In genomic region chrX:46758956-46759644, GRCh38 we compare ENCODE assay signal across 8 cellular contexts. TPM values are rescaled to one million over a fixed set of nuclear protein-coding genes. Genes with fewer than 3 reads are reported as not detected.
DNase-seq lines count a peak whose midpoint lies in the region.

Gene SLC9A7 (minus strand): TSS chrX:46759118. CDS start chrX:46759029, 89 bp downstream.

- H3K79me2 ChIP-seq in GM23248 (ENCODE audit: insufficient read depth) = peaks cover 47% of the 10 kb centered on the region

- H3K4me2 ChIP-seq in GM23248 (ENCODE audit: unreplicated experiment) = peak within 1 kb of the TSS; percentile 80

- no peaks in the 10 kb centered on the region for H3K9me3 ChIP-seq in GM23248 (ENCODE audit: low read depth)

- H2AFZ ChIP-seq in GM23248 = peak within 1 kb of the TSS; percentile 81

- H3F3A ChIP-seq in GM23248 (ENCODE audit: insufficient read depth) = no peaks in the 10 kb centered on the region

- H3K36me3 ChIP-seq in GM23248 (ENCODE audit: low read depth) = no peaks in the 10 kb centered on the region

- in situ Hi-C loops in GM23248 (cut with MboI) = no loop called here

- 0 to 1% methylated on average over 18 to 30 of the region's 85 CpGs for WGBS in GM23248 (ENCODE audit: low coverage in 1 of 2, low lambda C conversion rate in 2 of 2, missing lambda C conversion rate in 2 of 2), 2 experiments

- no peaks in the 10 kb centered on the region for H3K27me3 ChIP-seq in GM23248 (replicated peaks; ENCODE audit: insufficient read depth)

- peak within 1 kb of the TSS; percentile 73 for H3K9ac ChIP-seq in GM23248

- H3K9me2 ChIP-seq in GM23248 (ENCODE audit: insufficient read depth) = no peaks in the 10 kb centered on the region

- H4K20me1 ChIP-seq in GM23248 (ENCODE audit: insufficient read depth) = no peaks in the 10 kb centered on the region

- H3K27ac ChIP-seq in GM23248 (peak within 1 kb of the TSS; percentile 51), temporal lobe (ENCODE audit: low read depth, low read length) (no peak within 1 kb of the TSS)

- peak within 1 kb of the TSS; percentile 81 for H3K4me3 ChIP-seq in GM23248

- DNase-seq in ELF-1 (ENCODE audit: low read depth, low spot score) = peak; percentile 96
- peak; percentile 83 for DNase-seq in GM23248
- peak; percentile 72 for DNase-seq in LHCN-M2 (ENCODE audit: low read depth)
- DNase-seq in SHP77 treated with DMSO at 0.1 percent for 48 hours (lab: John Stamatoyannopoulos, UW) = peak; percentile 15
- peak; percentile 92 for DNase-seq in activated effector memory CD4-positive, alpha-beta T cell treated with anti-CD3 and anti-CD28 coated beads, Interleukin-2, amount 50 U/mL, for 16 hours
- DNase-seq in foreskin melanocyte = peak; percentile 19
- DNase-seq in nucleus accumbens (lab: John Stamatoyannopoulos, UW) = peak in 51 of 56 donors; percentile 0 to 73 (median 26)

- H3K4me1 ChIP-seq in GM23248 (ENCODE audit: insufficient read depth) = peaks cover 17% of the 10 kb centered on the region

RNA-seq across cellular contexts. Expression of gene SLC9A7, which starts in this region (rescaled TPM):
- total RNA-seq in GM23248 (2014; rRNA removed; shearing (Covaris generic)) = 48.3 and 52.9 TPM in 2 replicates
- 11.9 and 14.1 TPM in 2 replicates for polyA plus RNA-seq in GM23248 (2016; fragmentation: Nextera tagmentation; extraction: Ambion mirVana)
- total RNA-seq in LHCN-M2 (2014; rRNA removed) (12.9 and 14.0 TPM in 2 replicates), temporal lobe (26.1 TPM)
- 2.8 TPM for polyA plus RNA-seq in LHCN-M2 (2012)

Comparison
In these comparisons a context has a peak if more than half of its experiments do, and no peak if none do; other contexts are left out.
1. DNase-seq: peak in every context shown above with its lines; median percentile 96 in ELF-1; 92 in activated effector memory CD4-positive, alpha-beta T cell treated with anti-CD3 and anti-CD28 coated beads, Interleukin-2, amount 50 U/mL, for 16 hours; 83 in GM23248; 72 in LHCN-M2; 26 in nucleus accumbens; 19 in foreskin melanocyte; 15 in SHP77 treated with DMSO at 0.1 percent for 48 hours.